In the genomic region with DNA sequence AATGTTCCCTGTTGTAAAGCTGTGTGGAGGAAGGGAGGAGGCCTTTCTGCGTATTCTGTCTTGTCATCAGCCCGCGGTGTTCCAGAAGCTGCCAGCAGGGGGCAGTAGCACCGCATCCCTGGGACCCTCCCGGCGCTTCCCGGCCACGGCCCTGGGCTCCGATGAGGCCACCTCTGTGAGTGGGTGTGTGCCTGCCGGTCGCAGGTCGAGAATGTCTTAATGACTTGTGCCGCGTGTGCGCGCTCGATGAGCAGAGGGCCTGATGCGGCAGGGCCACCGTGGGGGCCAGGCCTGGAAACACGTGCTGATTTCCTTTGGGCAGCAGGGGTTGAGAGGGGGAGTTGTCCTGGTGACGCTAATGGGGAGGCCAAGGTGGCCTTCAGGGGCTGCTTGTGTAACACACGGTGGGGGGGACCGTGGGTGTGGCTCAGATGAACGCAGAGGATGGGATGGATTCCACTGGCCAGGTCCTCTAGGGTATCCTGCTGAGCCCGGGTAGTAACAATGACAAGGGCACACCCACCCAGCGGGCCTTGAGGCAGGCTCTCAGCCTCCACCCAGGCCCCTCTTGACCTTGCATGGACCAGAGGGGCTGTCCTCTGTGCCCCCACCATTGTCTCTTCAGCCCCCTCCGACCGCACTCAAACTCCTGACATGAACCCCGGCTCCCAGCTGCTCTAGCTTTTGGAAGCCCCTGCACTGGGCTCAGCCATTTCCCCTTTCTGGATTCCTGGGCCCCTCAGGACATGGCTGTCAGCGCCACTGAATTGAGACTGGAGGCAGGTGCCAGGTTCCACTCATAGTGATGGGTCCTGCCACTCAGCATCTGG, we compare ENCODE assay signal across 8 cellular contexts.
DNase-seq lines count a peak whose midpoint lies in the region; ATAC-seq and TF ChIP-seq lines count a peak whose summit lies in the region.

No MANE protein-coding gene starts in this region.

- TF ChIP-seq EP300 in stomach (IDR thresholded peaks at IDR 0.05) = no peak

- H2BK12ac ChIP-seq in mesenchymal stem cell (ENCODE audit: low read length in 2 of 2) = no peak overlapping the region

- DNase-seq in NK-92 treated with Interleukin-12 subunit alpha and Interleukin-12 subunit beta, amount 100 ng/mL, for 24 hours (lab: John Stamatoyannopoulos, UW) = peak; percentile 19
- DNase-seq in NK-92 (lab: John Stamatoyannopoulos, UW; ENCODE audit: unreplicated experiment) (no peak), NCI-H1048 (lab: John Stamatoyannopoulos, UW) (peak; percentile 12), UCSD-AML1 (lab: John Stamatoyannopoulos, UW; ENCODE audit: unreplicated experiment) (peak; percentile 29), ecto neural progenitor cell (ENCODE audit: low spot score) (peak; percentile 94), mesenchymal stem cell (peak; percentile 36), stomach (peak; percentile 41)

- H3K27me3 ChIP-seq in mesenchymal stem cell (ENCODE audit: control insufficient read depth in 1 of 2, insufficient read depth in 1 of 2, low read length in 2 of 2) (peaks cover 52 to 88% of the 10 kb centered on the region in 2 experiments), stomach (peaks cover 2 to 66% (median 28%) of the 10 kb centered on the region in 3 donors)

- no peak overlapping the region for H2AK5ac ChIP-seq in mesenchymal stem cell (ENCODE audit: low read length, severe bottlenecking)

- H4K91ac ChIP-seq in mesenchymal stem cell (ENCODE audit: low read length) = no peak overlapping the region

- no peak overlapping the region for H3K18ac ChIP-seq in mesenchymal stem cell (ENCODE audit: low read depth in 1 of 2, low read length in 2 of 2)

- 29% methylated on average over 30 of the region's 30 CpGs for WGBS in mesenchymal stem cell
- WGBS in stomach, 5 donors = 22 to 36% (median 24%) methylated on average over 18 to 30 of the region's 30 CpGs

- intact Hi-C loops in stomach (cut with DNase I; ENCODE audit: low total_unique reads) = no loop called here

- no peak for ATAC-seq in GM21576 (IDR thresholded peaks at IDR 0.05; ENCODE audit: unreplicated experiment)

- H2AFZ ChIP-seq in mesenchymal stem cell (ENCODE audit: low read depth, low read length) = no peak overlapping the region

- H3K27ac ChIP-seq in mesenchymal stem cell (ENCODE audit: low read length, poor library complexity, severe bottlenecking) = no peak overlapping the region
- no peak overlapping the region for H3K27ac ChIP-seq in stomach

- TF ChIP-seq CTCF in stomach (IDR thresholded peaks at IDR 0.05) = peak in 5 of 7 experiments; percentile 32 to 62 (median 46)

- H3K4me1 ChIP-seq in mesenchymal stem cell (ENCODE audit: control insufficient read depth, insufficient read depth, low read depth, low read length) (peaks cover 5% of the 10 kb centered on the region), stomach (peaks cover 5 to 9% (median 6%) of the 10 kb centered on the region in 4 donors)

- TF ChIP-seq POLR2A in stomach (IDR thresholded peaks at IDR 0.05) = no peak

- no peak overlapping the region for H3K4me2 ChIP-seq in mesenchymal stem cell (ENCODE audit: low read length, poor library complexity, severe bottlenecking)

- H3K9me3 ChIP-seq in mesenchymal stem cell (ENCODE audit: control insufficient read depth, low read length) (no peaks in the 10 kb centered on the region), stomach (no peaks in the 10 kb centered on the region)

- H3K14ac ChIP-seq in mesenchymal stem cell (ENCODE audit: low read length in 2 of 2) = no peak overlapping the region

- no peak overlapping the region for H3K23ac ChIP-seq in mesenchymal stem cell (ENCODE audit: low read length in 2 of 2)

- H3K4ac ChIP-seq in mesenchymal stem cell (ENCODE audit: low read depth in 1 of 2, low read length in 2 of 2) = no peak overlapping the region

- H2BK5ac ChIP-seq in mesenchymal stem cell (ENCODE audit: low read depth, low read length, poor library complexity, severe bottlenecking) = no peak overlapping the region

- H4K8ac ChIP-seq in mesenchymal stem cell (ENCODE audit: low read length) = peak overlapping the region; percentile 73

- H3K36me3 ChIP-seq in mesenchymal stem cell (ENCODE audit: control insufficient read depth in 1 of 2, insufficient read depth in 2 of 2, low read depth in 1 of 2, low read length in 2 of 2) (no peaks in the 10 kb centered on the region), stomach (no peaks in the 10 kb centered on the region)

- H3K9ac ChIP-seq in mesenchymal stem cell (ENCODE audit: low read length) = peak overlapping the region; percentile 41

- no peaks in the 10 kb centered on the region for H3K79me1 ChIP-seq in mesenchymal stem cell (replicated peaks; ENCODE audit: low read length, poor library complexity, severe bottlenecking)

- peak overlapping the region in 1 of 2 experiments; percentile 57 for H3K4me3 ChIP-seq in mesenchymal stem cell (ENCODE audit: insufficient read depth in 1 of 2, low read depth in 1 of 2, low read length in 2 of 2)
- no peak overlapping the region for H3K4me3 ChIP-seq in stomach

- no peak overlapping the region for H2BK120ac ChIP-seq in mesenchymal stem cell (ENCODE audit: low read depth, low read length)

- H2BK15ac ChIP-seq in mesenchymal stem cell (ENCODE audit: low read depth, poor library complexity, severe bottlenecking) = no peak overlapping the region
